1 cellular context compared by ENCODE assay signal in genomic region chr7:129784783-129785456, GRCh38.
TF ChIP-seq lines count a peak whose summit lies in the region.

No MANE protein-coding gene starts in this region.

TF ChIP-seq in GM12878, 131 proteins besides CTCF, POLR2A, EP300 and RAD21 (continued from another document and continues in another):
- TF ChIP-seq BCLAF1 (IDR thresholded peaks at IDR 0.05) (no peak), SIX5 (IDR thresholded peaks at IDR 0.05; ENCODE audit: low read depth, low read length, severe bottlenecking) (no peak), NKRF (conservative IDR thresholded peaks at IDR 0.05) (no peak), SKIL (IDR thresholded peaks at IDR 0.05; ENCODE audit: low read depth, poor library complexity, severe bottlenecking) (no peak), CUX1 (IDR thresholded peaks at IDR 0.05; ENCODE audit: insufficient replicate concordance, low read depth, low read length) (no peak), TCF7 (IDR thresholded peaks at IDR 0.05; ENCODE audit: borderline replicate concordance) (no peak), SRF (IDR thresholded peaks at IDR 0.05; ENCODE audit: low read depth in 2 of 2, low read length in 2 of 2) (no peak), BCL11A (IDR thresholded peaks at IDR 0.05; ENCODE audit: low read depth, low read length) (peak; percentile 44; the same call in 1 of the 2 replicates), ZBTB40 (IDR thresholded peaks at IDR 0.05; ENCODE audit: borderline replicate concordance) (no peak), E2F4 (IDR thresholded peaks at IDR 0.05; ENCODE audit: low read depth, low read length) (no peak), SPI1 (IDR thresholded peaks at IDR 0.05; ENCODE audit: borderline replicate concordance, insufficient read depth, low read depth, low read length) (peak; percentile 78), ZZZ3 (IDR thresholded peaks at IDR 0.05; ENCODE audit: control insufficient read depth, insufficient read length, low read depth) (no peak), ESRRA (IDR thresholded peaks at IDR 0.05; ENCODE audit: low read length) (no peak), PKNOX1 (IDR thresholded peaks at IDR 0.05) (no peak), YBX1 (IDR thresholded peaks at IDR 0.05) (no peak), USF1 (IDR thresholded peaks at IDR 0.05; ENCODE audit: borderline replicate concordance, extremely low read length, insufficient read depth, low read depth, low read length) (no peak), IKZF2 (IDR thresholded peaks at IDR 0.05) (0 out of 4 replicates have a peak, but pooled peaks of 1 of the 2 experiments have one; percentile 12), YY1 (IDR thresholded peaks at IDR 0.05; ENCODE audit: low read depth, low read length) (no peak), DPF2 (IDR thresholded peaks at IDR 0.05) (0 out of 2 replicates have a peak, but pooled peaks have one; percentile 21), ATF7 (IDR thresholded peaks at IDR 0.05; ENCODE audit: low read depth) (no peak), RUNX3 (IDR thresholded peaks at IDR 0.05; ENCODE audit: low read length) (peak; percentile 76), ZNF622 (IDR thresholded peaks at IDR 0.05) (no peak), FOS (IDR thresholded peaks at IDR 0.05; ENCODE audit: borderline replicate concordance, extremely low read depth, insufficient read length) (no peak), PML (IDR thresholded peaks at IDR 0.05; ENCODE audit: low read length) (no peak), CREM (IDR thresholded peaks at IDR 0.05; ENCODE audit: low read depth) (no peak), TBL1XR1 (IDR thresholded peaks at IDR 0.05; ENCODE audit: low read depth, low read length) (0 out of 2 replicates have a peak, but pooled peaks have one; percentile 27), TCF12 (IDR thresholded peaks at IDR 0.05; ENCODE audit: low read depth, low read length) (no peak), ZNF384 (IDR thresholded peaks at IDR 0.05; ENCODE audit: borderline replicate concordance, low read depth, low read length) (no peak), MTA3 (IDR thresholded peaks at IDR 0.05; ENCODE audit: borderline replicate concordance, low read length) (no peak), IRF4 (IDR thresholded peaks at IDR 0.05; ENCODE audit: low read depth, low read length) (no peak), NR2F1 (conservative IDR thresholded peaks at IDR 0.05) (peak; percentile 92), ZNF207 (IDR thresholded peaks at IDR 0.05; ENCODE audit: borderline replicate concordance) (no peak), PAX8 (IDR thresholded peaks at IDR 0.05) (no peak), MYC (IDR thresholded peaks at IDR 0.05; ENCODE audit: insufficient read depth, insufficient read length, insufficient replicate concordance, low read length, severe bottlenecking) (no peak)
